In the genomic region with DNA sequence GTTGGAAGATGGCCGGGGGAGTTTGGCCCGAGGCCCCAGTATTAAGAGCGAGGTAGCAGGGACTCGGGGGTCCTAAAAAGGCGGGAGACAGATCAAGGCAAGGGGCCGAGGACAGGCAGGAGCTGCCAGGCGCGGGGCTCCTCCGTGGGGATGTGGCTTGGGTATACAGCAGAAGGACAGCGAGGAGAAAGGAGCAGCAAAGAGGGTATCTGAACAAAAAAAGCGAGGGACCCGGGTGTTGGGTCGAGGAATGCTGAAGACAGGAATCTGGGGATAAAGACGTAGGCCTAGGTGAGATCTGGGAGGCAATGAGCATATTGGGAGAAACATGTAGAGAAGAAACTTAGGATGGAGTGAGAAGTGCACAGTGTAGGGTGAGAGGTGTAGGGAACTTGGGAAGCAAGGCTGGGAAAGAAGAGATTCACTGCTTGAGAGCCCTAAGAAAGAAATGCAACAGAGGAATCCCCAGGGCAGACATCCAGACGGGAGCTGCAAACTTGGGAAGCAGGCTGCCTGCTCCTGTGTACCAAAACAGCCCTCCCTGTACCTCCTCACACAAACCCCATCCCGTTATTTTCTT, we compare ENCODE assay signal across 8 cellular contexts. TPM values are rescaled to one million over a fixed set of nuclear protein-coding genes. Genes with fewer than 3 reads are reported as not detected.
DNase-seq lines count a peak whose midpoint lies in the region; ATAC-seq and TF ChIP-seq lines count a peak whose summit lies in the region.

No MANE protein-coding gene starts in this region.

- no peak for DNase-seq in activated CD4-positive, alpha-beta T cell treated with anti-CD3 and anti-CD28 coated beads, Interleukin-2, amount 10 ng/mL, durations not matched to agents 24 days and 14 days
- DNase-seq in activated CD4-positive, alpha-beta T cell treated with anti-CD3 and anti-CD28 coated beads, Interleukin-2, amount 50 U/mL, for 48 hours, result no peak
- DNase-seq in heart right ventricle, result no peak
- peak; percentile 13 for DNase-seq in putamen (ENCODE audit: low spot score)
- DNase-seq in middle frontal gyrus (ENCODE audit: extremely low spot score, low spot score), result no peak
- DNase-seq in SK-N-DZ (ENCODE audit: low spot score), result no peak

- peak overlapping the region; percentile 82 for H3K27ac Mint-ChIP-seq in activated CD4-positive, alpha-beta T cell treated with anti-CD3 and anti-CD28 coated beads, Interleukin-2, amount 10 ng/mL, durations not matched to agents 24 days and 14 days
- peak overlapping the region; percentile 84 for H3K27ac Mint-ChIP-seq in activated T-helper 17 cell treated with anti-CD3 and anti-CD28 coated beads, Interleukin-2, amount 50 U/mL, for 72 hours

- H3K36me3 ChIP-seq in heart right ventricle, result peaks cover 0 to 39% (median 12%) of the 10 kb centered on the region in 9 donors

- H3K4me3 Mint-ChIP-seq in activated CD4-positive, alpha-beta T cell treated with anti-CD3 and anti-CD28 coated beads, Interleukin-2, amount 10 ng/mL, durations not matched to agents 24 days and 14 days, result peak overlapping the region; percentile 87
- peak overlapping the region; percentile 87 for H3K4me3 Mint-ChIP-seq in activated T-helper 17 cell treated with anti-CD3 and anti-CD28 coated beads, Interleukin-2, amount 50 U/mL, for 72 hours

- no peak for TF ChIP-seq CTCF in heart right ventricle (IDR thresholded peaks at IDR 0.05)

- H3K36me3 Mint-ChIP-seq in activated CD4-positive, alpha-beta T cell treated with anti-CD3 and anti-CD28 coated beads, Interleukin-2, amount 10 ng/mL, durations not matched to agents 24 days and 14 days (ENCODE audit: low read depth), result peaks cover 8% of the 10 kb centered on the region
- H3K36me3 Mint-ChIP-seq in activated T-helper 17 cell treated with anti-CD3 and anti-CD28 coated beads, Interleukin-2, amount 50 U/mL, for 72 hours (ENCODE audit: low read depth), result no peaks in the 10 kb centered on the region

- H3K9me3 ChIP-seq in heart right ventricle, result no peaks in the 10 kb centered on the region

- intact Hi-C loops in activated CD4-positive, alpha-beta T cell treated with anti-CD3 and anti-CD28 coated beads, Interleukin-2, amount 10 ng/mL, durations not matched to agents 24 days and 14 days (cut with micrococcal nuclease), result loop anchor here (2.0 kb wide), 1 partner anchor 13 kb away; a partner anchor contains a TSS
- intact Hi-C loops in heart right ventricle (cut with DNase I), result no loop called here

- H3K4me1 Mint-ChIP-seq in activated CD4-positive, alpha-beta T cell treated with anti-CD3 and anti-CD28 coated beads, Interleukin-2, amount 10 ng/mL, durations not matched to agents 24 days and 14 days, result peaks cover 32% of the 10 kb centered on the region
- H3K4me1 Mint-ChIP-seq in activated T-helper 17 cell treated with anti-CD3 and anti-CD28 coated beads, Interleukin-2, amount 50 U/mL, for 72 hours, result peaks cover 11% of the 10 kb centered on the region

- H3K9me3 Mint-ChIP-seq in activated CD4-positive, alpha-beta T cell treated with anti-CD3 and anti-CD28 coated beads, Interleukin-2, amount 10 ng/mL, durations not matched to agents 24 days and 14 days, result no peaks in the 10 kb centered on the region
- no peaks in the 10 kb centered on the region for H3K9me3 Mint-ChIP-seq in activated T-helper 17 cell treated with anti-CD3 and anti-CD28 coated beads, Interleukin-2, amount 50 U/mL, for 72 hours

- ATAC-seq in HG03432 (IDR thresholded peaks at IDR 0.05; ENCODE audit: unreplicated experiment) (peak; percentile 26), heart right ventricle (peak; percentile 1 to 41 (median 25))
- peak; percentile 15 for ATAC-seq in activated T-helper 17 cell treated with anti-CD3 and anti-CD28 coated beads, Interleukin-2, amount 50 U/mL, for 72 hours (replicated peaks)

- H3K27me3 Mint-ChIP-seq in activated CD4-positive, alpha-beta T cell treated with anti-CD3 and anti-CD28 coated beads, Interleukin-2, amount 10 ng/mL, durations not matched to agents 24 days and 14 days, result no peaks in the 10 kb centered on the region
- H3K27me3 Mint-ChIP-seq in activated T-helper 17 cell treated with anti-CD3 and anti-CD28 coated beads, Interleukin-2, amount 50 U/mL, for 72 hours, result no peaks in the 10 kb centered on the region

- H3K4me1 ChIP-seq in heart right ventricle, result peaks cover 0 to 16% (median 9%) of the 10 kb centered on the region in 9 donors

- no peaks in the 10 kb centered on the region for H3K27me3 ChIP-seq in heart right ventricle

- H3K4me3 ChIP-seq in heart right ventricle, result peak overlapping the region; percentile 79 to 99 (median 88)

- WGBS in heart right ventricle, 2 donors, result 2% methylated on average over 16 of the region's 16 CpGs

- H3K27ac ChIP-seq in heart right ventricle, result peak overlapping the region in 9 of 10 donors; percentile 76 to 98 (median 93)

RNA-seq across cellular contexts. Expression of a gene that starts 10.9 kb away (rescaled TPM):
- 9.3 and 10.2 TPM in 2 replicates for total RNA-seq in activated CD4-positive, alpha-beta T cell treated with anti-CD3 and anti-CD28 coated beads, Interleukin-2, amount 10 ng/mL, durations not matched to agents 24 days and 14 days
- total RNA-seq in activated T-helper 17 cell treated with anti-CD3 and anti-CD28 coated beads, Interleukin-2, amount 50 U/mL, for 72 hours, result 1 to 10 TPM; 3.4 to 3.5 TPM
- total RNA-seq in heart right ventricle, result 10 to 100 TPM; 28.2 to 44.8 (median 31.4) TPM
- 10 to 100 TPM; 23.2 to 23.9 TPM for polyA plus RNA-seq in heart right ventricle
- 15.3 and 15.7 TPM in 2 replicates for polyA plus RNA-seq in SK-N-DZ (2014; cell fraction: cytosol; rRNA removed)
- polyA plus RNA-seq in SK-N-DZ (2014; cell fraction: nucleus; rRNA removed), result 17.3 and 21.9 TPM in 2 replicates

RNA-seq across cellular contexts. Expression of a gene that starts 12.9 kb away (rescaled TPM):
- total RNA-seq in activated CD4-positive, alpha-beta T cell treated with anti-CD3 and anti-CD28 coated beads, Interleukin-2, amount 10 ng/mL, durations not matched to agents 24 days and 14 days, result 24.3 and 26.1 TPM in 2 replicates
- total RNA-seq in activated T-helper 17 cell treated with anti-CD3 and anti-CD28 coated beads, Interleukin-2, amount 50 U/mL, for 72 hours, result 10 to 100 TPM; 19.1 to 20.3 TPM
- total RNA-seq in heart right ventricle, result 10 to 100 TPM in 1 of 10 donors, 1 to 10 TPM in 9; 5.2 to 10.1 (median 7.3) TPM
- 1 to 10 TPM; 1.6 to 3.7 TPM for polyA plus RNA-seq in heart right ventricle
- 4.0 and 5.0 TPM in 2 replicates for polyA plus RNA-seq in SK-N-DZ (2014; cell fraction: cytosol; rRNA removed)
- polyA plus RNA-seq in SK-N-DZ (2014; cell fraction: nucleus; rRNA removed), result 3.2 and 13.6 TPM in 2 replicates

RNA-seq across cellular contexts. Expression of a gene that starts 33.7 kb away (rescaled TPM):
- 40.5 and 46.3 TPM in 2 replicates for total RNA-seq in activated CD4-positive, alpha-beta T cell treated with anti-CD3 and anti-CD28 coated beads, Interleukin-2, amount 10 ng/mL, durations not matched to agents 24 days and 14 days
- total RNA-seq in activated T-helper 17 cell treated with anti-CD3 and anti-CD28 coated beads, Interleukin-2, amount 50 U/mL, for 72 hours, result 10 to 100 TPM; 32.5 to 36.1 TPM
- total RNA-seq in heart right ventricle, result 10 to 100 TPM in 9 of 10 donors, 1 to 10 TPM in 1; 6.9 to 39.6 (median 19.3) TPM
- 1,000 to 10,000 TPM; 1,156 to 1,370 TPM for polyA plus RNA-seq in heart right ventricle
- polyA plus RNA-seq in SK-N-DZ (2014; cell fraction: cytosol; rRNA removed), result 360 and 480 TPM in 2 replicates
- 280 and 660 TPM in 2 replicates for polyA plus RNA-seq in SK-N-DZ (2014; cell fraction: nucleus; rRNA removed)

RNA-seq across cellular contexts. Expression of a gene that starts 34.1 kb away (rescaled TPM):
- 39.0 and 40.2 TPM in 2 replicates for total RNA-seq in activated CD4-positive, alpha-beta T cell treated with anti-CD3 and anti-CD28 coated beads, Interleukin-2, amount 10 ng/mL, durations not matched to agents 24 days and 14 days
- total RNA-seq in activated T-helper 17 cell treated with anti-CD3 and anti-CD28 coated beads, Interleukin-2, amount 50 U/mL, for 72 hours, result 10 to 100 TPM; 34.2 to 50.8 TPM
- 100 to 1,000 TPM; 107 to 137 (median 122) TPM for total RNA-seq in heart right ventricle
- 10 to 100 TPM; 35.3 to 62.4 TPM for polyA plus RNA-seq in heart right ventricle
- 37.1 and 42.8 TPM in 2 replicates for polyA plus RNA-seq in SK-N-DZ (2014; cell fraction: cytosol; rRNA removed)
- polyA plus RNA-seq in SK-N-DZ (2014; cell fraction: nucleus; rRNA removed), result 22.1 and 33.4 TPM in 2 replicates

RNA-seq across cellular contexts. Expression of a gene that starts 41.4 kb away (rescaled TPM):
- 108 and 110 TPM in 2 replicates for total RNA-seq in activated CD4-positive, alpha-beta T cell treated with anti-CD3 and anti-CD28 coated beads, Interleukin-2, amount 10 ng/mL, durations not matched to agents 24 days and 14 days
- total RNA-seq in activated T-helper 17 cell treated with anti-CD3 and anti-CD28 coated beads, Interleukin-2, amount 50 U/mL, for 72 hours, result 100 to 1,000 TPM; 101 to 104 TPM
- total RNA-seq in heart right ventricle, result 10 to 100 TPM in 4 of 10 donors, 1 to 10 TPM in 6; 5.1 to 15.2 (median 8.4) TPM
- polyA plus RNA-seq in heart right ventricle, result 10 to 100 TPM in 1 of 2 donors, 1 to 10 TPM in 1; 6.9 to 18.4 TPM
- 80.8 and 89.1 TPM in 2 replicates for polyA plus RNA-seq in SK-N-DZ (2014; cell fraction: cytosol; rRNA removed)
- polyA plus RNA-seq in SK-N-DZ (2014; cell fraction: nucleus; rRNA removed), result 86.2 and 97.4 TPM in 2 replicates
